8 cellular contexts compared by ENCODE assay signal in the genomic region with DNA sequence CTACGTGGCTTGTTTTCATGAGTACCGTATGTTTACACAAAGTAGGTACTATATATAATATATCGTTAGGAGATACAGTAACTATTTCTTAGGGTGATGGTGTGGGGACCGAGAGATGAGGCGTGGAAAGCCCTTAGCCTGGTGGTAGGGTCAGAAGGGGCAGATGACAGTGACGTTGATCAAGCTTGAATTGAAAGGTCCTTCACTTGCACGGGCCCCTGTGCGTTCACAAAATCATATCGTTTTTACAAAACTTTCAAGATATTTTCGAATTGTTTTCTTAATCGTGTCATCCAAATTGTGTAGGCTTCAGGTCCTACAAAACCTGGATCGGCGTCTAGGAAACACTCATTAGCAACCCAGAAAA. TPM values are rescaled to one million over a fixed set of nuclear protein-coding genes. Genes with fewer than 3 reads are reported as not detected.
DNase-seq lines count a peak whose midpoint lies in the region; ATAC-seq, FAIRE-seq and TF ChIP-seq lines count a peak whose summit lies in the region.

No MANE protein-coding gene starts in this region.

- no peak for TF ChIP-seq EP300 in GM12878 (IDR thresholded peaks at IDR 0.05; ENCODE audit: borderline replicate concordance in 1 of 2, control insufficient read depth in 1 of 2, low read depth in 2 of 2, low read length in 2 of 2)
- no peak for TF ChIP-seq EP300 in HepG2 (IDR thresholded peaks at IDR 0.05; ENCODE audit: low read depth in 2 of 2, low read length in 2 of 2)
- no peak for TF ChIP-seq EP300 in HepG2 (CRISPR knock-in tag; IDR thresholded peaks at IDR 0.05; ENCODE audit: borderline replicate concordance)
- TF ChIP-seq EP300 in tibial nerve (IDR thresholded peaks at IDR 0.05): no peak

- H3K36me3 Mint-ChIP-seq in activated CD4-positive, alpha-beta T cell treated with anti-CD3 and anti-CD28 coated beads, Interleukin-2, amount 10 ng/mL, durations not matched to agents 7 days and 5 days (ENCODE audit: low read depth): peaks cover 15% of the 10 kb centered on the region

- CTCF ChIA-PET in activated CD4-positive, alpha-beta T cell treated with anti-CD3 and anti-CD28 coated beads, Interleukin-2, amount 10 ng/mL, durations not matched to agents 7 days and 5 days (lab: Charles Lee): no interaction called here
- CTCF ChIA-PET in GM12878 (lab: Yijun Ruan, JAX): interaction anchor here (0.9 kb wide), 1 partner anchor 28 kb away, joined by 3 read pairs; no protein-coding TSS in a partner anchor
- CTCF ChIA-PET in HepG2 (lab: Yijun Ruan, JAX; ENCODE audit: low intra/inter-chr PET ratio, low total read pairs): no interaction called here

- RAD21 ChIA-PET in GM12878 (lab: Charles Lee; ENCODE audit: unreplicated experiment): interaction anchor here (1.1 to 1.7 kb wide), 2 partner anchors 21 to 380 kb away, joined by 3 read pairs; a partner anchor contains a TSS

- no peaks in the 10 kb centered on the region for H3K27me3 Mint-ChIP-seq in activated CD4-positive, alpha-beta T cell treated with anti-CD3 and anti-CD28 coated beads, Interleukin-2, amount 10 ng/mL, durations not matched to agents 7 days and 5 days

- H3K4me3 Mint-ChIP-seq in activated CD4-positive, alpha-beta T cell treated with anti-CD3 and anti-CD28 coated beads, Interleukin-2, amount 10 ng/mL, durations not matched to agents 7 days and 5 days: peak overlapping the region; percentile 74

- no peak for TF ChIP-seq RAD21 in GM12878 (IDR thresholded peaks at IDR 0.05; ENCODE audit: insufficient read depth, low read depth, low read length)
- TF ChIP-seq RAD21 in HepG2 (CRISPR knock-in tag; IDR thresholded peaks at IDR 0.05): no peak

- FAIRE-seq in GM12878 (lab: Jason Lieb, UNC): no peak
- FAIRE-seq in HepG2 (lab: Jason Lieb, UNC): no peak

- H3K4me1 ChIP-seq in GM12878 (ENCODE audit: control insufficient read depth, insufficient read depth, low read length) (peaks cover 3% of the 10 kb centered on the region), HepG2 (ENCODE audit: insufficient read depth, low read length) (peaks cover 37% of the 10 kb centered on the region), tibial nerve (peaks cover 0 to 37% (median 17%) of the 10 kb centered on the region in 4 donors)

- H3K27me3 ChIP-seq in GM12878 (replicated peaks in 1 of 2; ENCODE audit: control insufficient read depth in 2 of 2, insufficient read depth in 2 of 2, low read length in 1 of 2) (no peaks in the 10 kb centered on the region), HepG2 (ENCODE audit: control insufficient read depth in 1 of 2, insufficient read depth in 2 of 2, low read length in 2 of 2) (no peaks in the 10 kb centered on the region), tibial nerve (no peaks in the 10 kb centered on the region)

- H3K9ac ChIP-seq in GM12878 (ENCODE audit: control insufficient read depth, insufficient read depth, low read length): peak overlapping the region; percentile 82; the same call in 1 of the 2 replicates
- peak overlapping the region; percentile 81 for H3K9ac ChIP-seq in HepG2 (ENCODE audit: insufficient read depth, low read depth, low read length)

- no TSS peak for BruUV-seq in GM12878 (replicated peaks; lab: Mats Ljungman, UMichigan)
- TSS peak; percentile 93 for BruUV-seq in HepG2 (replicated peaks; lab: Mats Ljungman, UMichigan)

- H3K4me1 Mint-ChIP-seq in activated CD4-positive, alpha-beta T cell treated with anti-CD3 and anti-CD28 coated beads, Interleukin-2, amount 10 ng/mL, durations not matched to agents 7 days and 5 days: peaks cover 34% of the 10 kb centered on the region

- H2AFZ ChIP-seq in GM12878 (ENCODE audit: control insufficient read depth, low read depth, low read length) (peak overlapping the region; percentile 87), HepG2 (ENCODE audit: low read length) (peak overlapping the region; percentile 90)

- ATAC-seq in GM12878 (no peak), HepG2 (peak; percentile 60), HG02938 (IDR thresholded peaks at IDR 0.05; ENCODE audit: unreplicated experiment) (no peak), HG03460 (IDR thresholded peaks at IDR 0.05; ENCODE audit: unreplicated experiment) (no peak)

- H3K36me3 ChIP-seq in GM12878 (ENCODE audit: control insufficient read depth in 2 of 2, insufficient read depth in 2 of 2, low read length in 1 of 2) (no peaks in the 10 kb centered on the region), HepG2 (replicated peaks in 1 of 2; ENCODE audit: control insufficient read depth in 1 of 2, insufficient read depth in 2 of 2, low read length in 2 of 2) (no peaks in the 10 kb centered on the region), tibial nerve (no peaks in the 10 kb centered on the region)

- H3K4me2 ChIP-seq in GM12878 (ENCODE audit: control insufficient read depth, insufficient read depth) (peak overlapping the region; percentile 53), HepG2 (ENCODE audit: low read depth, low read length) (peak overlapping the region; percentile 85)

- peaks cover 30% of the 10 kb centered on the region for H3K79me2 ChIP-seq in GM12878 (ENCODE audit: control insufficient read depth, insufficient read depth, low read length)
- peaks cover 30% of the 10 kb centered on the region for H3K79me2 ChIP-seq in HepG2 (ENCODE audit: insufficient read depth, low read length)

- SMC1A ChIA-PET in GM12878 (lab: Charles Lee; ENCODE audit: uncharacterized antibody, unreplicated experiment): interaction anchor here (1.4 kb wide), 1 partner anchor 118 kb away, joined by 3 read pairs; no protein-coding TSS in a partner anchor

- peak overlapping the region; percentile 75 for H3K4me3 ChIP-seq in GM12878
- H3K4me3 ChIP-seq in HepG2 (replicated peaks in 1 of 3; ENCODE audit: insufficient read depth in 1 of 3, low read depth in 2 of 3, low read length in 3 of 3): peak overlapping the region; percentile 77 to 90 (median 87)
- H3K4me3 ChIP-seq in tibial nerve: peak overlapping the region; percentile 72 to 90 (median 84)

- H3K9me3 ChIP-seq in GM12878 (replicated peaks; ENCODE audit: control insufficient read depth, insufficient read depth, low read length) (peaks cover 4% of the 10 kb centered on the region; the same call in 1 of the 3 replicates), HepG2 (ENCODE audit: low read length) (no peaks in the 10 kb centered on the region; the same call in 1 of the 2 replicates), tibial nerve (no peaks in the 10 kb centered on the region)

- no peak for DNase-seq in activated CD4-positive, alpha-beta T cell treated with anti-CD3 and anti-CD28 coated beads, Interleukin-2, amount 10 ng/mL, durations not matched to agents 7 days and 5 days
- DNase-seq in activated CD4-positive, alpha-beta T cell treated with anti-CD3 and anti-CD28 coated beads, Interleukin-2, amount 50 U/mL, for 4 hours: no peak
- DNase-seq in GM12878 (ENCODE audit: low read depth, low spot score): no peak
- no peak for DNase-seq in HepG2 (ENCODE audit: low spot score)
- no peak for DNase-seq in tibial nerve (ENCODE audit: low spot score in 2 of 2)
- no peak for DNase-seq in medulla oblongata (ENCODE audit: extremely low spot score)

- POLR2A ChIA-PET in activated CD4-positive, alpha-beta T cell treated with anti-CD3 and anti-CD28 coated beads, Interleukin-2, amount 10 ng/mL, durations not matched to agents 7 days and 5 days (lab: Charles Lee): no interaction called here
- POLR2A ChIA-PET in GM12878 (lab: Charles Lee) (no interaction called here), HepG2 (lab: Yijun Ruan, JAX) (interaction anchor here (0.9 to 1.5 kb wide), 2 partner anchors 15 to 80 kb away, joined by 5 read pairs; no protein-coding TSS in a partner anchor)

- in situ Hi-C loops in GM12878 (cut with MboI) (no loop called here), HepG2 (cut with HindIII; ENCODE audit: extremely low pct_ligation_motif_present, low pct_unique_long_range_greater_than_20kb) (loop anchor here (25.0 kb wide), 1 partner anchor 370 kb away; a partner anchor contains a TSS)

- H3K27ac ChIP-seq in GM12878 (ENCODE audit: control insufficient read depth, insufficient read depth) (peak overlapping the region; percentile 73), HepG2 (ENCODE audit: extremely low read length, insufficient read depth, low read length) (peak overlapping the region; percentile 97), tibial nerve (peak overlapping the region; percentile 91 to 98 (median 98))

- no peak for TF ChIP-seq CTCF in GM12878 (IDR thresholded peaks at IDR 0.05 in 2 of 3, conservative IDR thresholded peaks at IDR 0.05 in 1 of 3; ENCODE audit: control insufficient read depth in 2 of 3, extremely low read depth in 1 of 3, insufficient read depth in 1 of 3, low read depth in 3 of 3, low read length in 3 of 3)
- no peak for TF ChIP-seq CTCF in HepG2 (CRISPR knock-in tag; IDR thresholded peaks at IDR 0.05)
- no peak for TF ChIP-seq CTCF in tibial nerve (IDR thresholded peaks at IDR 0.05)

- TF ChIP-seq POLR2A in GM12878 (IDR thresholded peaks at IDR 0.05; ENCODE audit: low read depth, low read length): no peak
- no peak for TF ChIP-seq POLR2A in HepG2 (IDR thresholded peaks at IDR 0.05; ENCODE audit: insufficient read depth in 1 of 2, low read depth in 2 of 2, low read length in 2 of 2)
- no peak for TF ChIP-seq POLR2A in tibial nerve (IDR thresholded peaks at IDR 0.05)

- intact Hi-C loops in GM12878 (cut with micrococcal nuclease; ENCODE audit: unreplicated experiment) (loop anchor here (5.0 kb wide), 4 partner anchors 115 to 590 kb away; a partner anchor contains a TSS), HepG2 (cut with micrococcal nuclease; ENCODE audit: unreplicated experiment) (loop anchor here (2.0 to 5.0 kb wide), 2 partner anchors 81 to 300 kb away; a partner anchor contains a TSS)

- H3K9me3 Mint-ChIP-seq in activated CD4-positive, alpha-beta T cell treated with anti-CD3 and anti-CD28 coated beads, Interleukin-2, amount 10 ng/mL, durations not matched to agents 7 days and 5 days: peaks cover 12% of the 10 kb centered on the region

- 65% methylated on average over 13 of the region's 13 CpGs for WGBS in GM12878 (ENCODE audit: insufficient coverage, insufficient replicate concordance, low lambda C conversion rate, missing lambda C conversion rate)
- 3% methylated on average over 13 of the region's 13 CpGs for WGBS in HepG2 (ENCODE audit: low lambda C conversion rate)
- WGBS in tibial nerve, 2 donors: 26 to 37% methylated on average over 13 of the region's 13 CpGs

- no peaks in the 10 kb centered on the region for H4K20me1 ChIP-seq in GM12878 (ENCODE audit: control insufficient read depth, insufficient read depth)
- no peaks in the 10 kb centered on the region for H4K20me1 ChIP-seq in HepG2 (ENCODE audit: insufficient read depth, low read length)

- H3K27ac Mint-ChIP-seq in activated CD4-positive, alpha-beta T cell treated with anti-CD3 and anti-CD28 coated beads, Interleukin-2, amount 10 ng/mL, durations not matched to agents 7 days and 5 days: peak overlapping the region; percentile 84

RNA-seq across cellular contexts. Expression of a gene that starts 0.9 kb away (rescaled TPM):
- 10 to 100 TPM; 19.7 to 21.1 TPM for total RNA-seq in activated CD4-positive, alpha-beta T cell treated with anti-CD3 and anti-CD28 coated beads, Interleukin-2, amount 10 ng/mL, durations not matched to agents 7 days and 5 days
- total RNA-seq in GM12878 (2013; cell fraction: nucleolus; rRNA removed): 65.1 and 66.0 TPM in 2 replicates
- total RNA-seq in GM12878 (2014; rRNA removed) (8.1 and 8.9 TPM in 2 replicates), GM12878 (2014; rRNA removed; fragmentation: Illumina TruSeq; extraction: Trizol) (16.8 and 17.0 TPM in 2 replicates), GM12878 (2021) (12.7 and 13.3 TPM in 2 replicates), HepG2 (2016; rRNA removed; fragmentation: Illumina TruSeq; extraction: Trizol) (12.1 and 14.9 TPM in 2 replicates), tibial nerve (10 to 100 TPM; 30.9 to 41.5 (median 38.0) TPM)
- 4.2 TPM for polyA plus RNA-seq in GM12878 (2011; ENCODE audit: low read depth)
- polyA plus RNA-seq in GM12878 (2011; rRNA removed) (16.7 and 22.2 TPM in 2 replicates), GM12878 (2014; fragmentation: Illumina TruSeq; extraction: Trizol) (14.8 and 19.5 TPM in 2 replicates), GM12878 (2014; fragmentation: Nextera tagmentation; extraction: Ambion mirVana) (1 to 10 TPM; 2.9 to 4.1 TPM), GM12878 (2014; rRNA removed) (6.0 and 8.6 TPM in 2 replicates), GM12878 (2016; fragmentation: Nextera tagmentation; extraction: Ambion mirVana) (1 to 10 TPM; 2.1 to 2.8 TPM), HepG2 (2011; rRNA removed) (8.8 and 9.3 TPM in 2 replicates)
- polyA plus RNA-seq in GM12878 (2011; cell fraction: cytosol; rRNA removed): 6.8 and 7.7 TPM in 2 replicates
- 8.7 and 10.0 TPM in 2 replicates for polyA plus RNA-seq in GM12878 (2011; cell fraction: nucleus; rRNA removed)
- 6.8 and 9.5 TPM in 2 replicates for polyA plus RNA-seq in GM12878 (2012)
- polyA minus RNA-seq in GM12878 (2011; rRNA and poly(A)+ RNA removed): 19.9 and 27.6 TPM in 2 replicates
- polyA minus RNA-seq in GM12878 (2011; cell fraction: cytosol; rRNA and poly(A)+ RNA removed): 8.3 and 8.7 TPM in 2 replicates
- polyA minus RNA-seq in GM12878 (2011; cell fraction: nucleus; rRNA and poly(A)+ RNA removed): 15.0 and 23.0 TPM in 2 replicates
- total RNA-seq in HepG2 (2016; cell fraction: cytosol; rRNA removed; fragmentation: Illumina TruSeq; extraction: Trizol; ENCODE audit: low read depth): 5.2 and 6.4 TPM in 2 replicates
- 11.5 and 13.8 TPM in 2 replicates for total RNA-seq in HepG2 (2016; cell fraction: insoluble cytoplasmic fraction; rRNA removed; fragmentation: Illumina TruSeq; extraction: Trizol)
- 7.3 and 7.9 TPM in 2 replicates for total RNA-seq in HepG2 (2016; cell fraction: membrane; rRNA removed; fragmentation: Illumina TruSeq; extraction: Trizol)
- 14.5 and 15.8 TPM in 2 replicates for total RNA-seq in HepG2 (2016; cell fraction: nucleus; rRNA removed; fragmentation: Illumina TruSeq; extraction: Trizol)
- 3.6 and 6.0 TPM in 2 replicates for polyA plus RNA-seq in HepG2 (2011; cell fraction: cytosol; rRNA removed)
- polyA plus RNA-seq in HepG2 (2011; cell fraction: nucleus; rRNA removed): 4.3 and 5.0 TPM in 2 replicates
- 8.1 and 8.2 TPM in 2 replicates for polyA plus RNA-seq in HepG2 (2012)
- 0.43 and 0.45 TPM in 2 replicates for polyA plus RNA-seq in HepG2 (2016; cell fraction: cytosol; fragmentation: Illumina TruSeq; extraction: Trizol; ENCODE audit: low read depth)
- 11.6 and 11.8 TPM in 2 replicates for polyA plus RNA-seq in HepG2 (2016; cell fraction: insoluble cytoplasmic fraction; fragmentation: Illumina TruSeq; extraction: Trizol; ENCODE audit: low read depth)
- polyA plus RNA-seq in HepG2 (2016; cell fraction: membrane; fragmentation: Illumina TruSeq; extraction: Trizol; ENCODE audit: low read depth): 2.4 and 3.1 TPM in 2 replicates
- 11.0 and 11.2 TPM in 2 replicates for polyA plus RNA-seq in HepG2 (2016; cell fraction: nucleus; fragmentation: Illumina TruSeq; extraction: Trizol; ENCODE audit: insufficient read depth, low read depth)
- polyA minus RNA-seq in HepG2 (2011; rRNA and poly(A)+ RNA removed; ENCODE audit: low replicate concordance): 7.3 and 7.9 TPM in 2 replicates
- 10.0 and 11.1 TPM in 2 replicates for polyA minus RNA-seq in HepG2 (2011; cell fraction: cytosol; rRNA and poly(A)+ RNA removed)
- polyA minus RNA-seq in HepG2 (2011; cell fraction: nucleus; rRNA and poly(A)+ RNA removed): 39.7 and 43.0 TPM in 2 replicates
